ENCODE assay signal across 1 cellular context in the genomic region with DNA sequence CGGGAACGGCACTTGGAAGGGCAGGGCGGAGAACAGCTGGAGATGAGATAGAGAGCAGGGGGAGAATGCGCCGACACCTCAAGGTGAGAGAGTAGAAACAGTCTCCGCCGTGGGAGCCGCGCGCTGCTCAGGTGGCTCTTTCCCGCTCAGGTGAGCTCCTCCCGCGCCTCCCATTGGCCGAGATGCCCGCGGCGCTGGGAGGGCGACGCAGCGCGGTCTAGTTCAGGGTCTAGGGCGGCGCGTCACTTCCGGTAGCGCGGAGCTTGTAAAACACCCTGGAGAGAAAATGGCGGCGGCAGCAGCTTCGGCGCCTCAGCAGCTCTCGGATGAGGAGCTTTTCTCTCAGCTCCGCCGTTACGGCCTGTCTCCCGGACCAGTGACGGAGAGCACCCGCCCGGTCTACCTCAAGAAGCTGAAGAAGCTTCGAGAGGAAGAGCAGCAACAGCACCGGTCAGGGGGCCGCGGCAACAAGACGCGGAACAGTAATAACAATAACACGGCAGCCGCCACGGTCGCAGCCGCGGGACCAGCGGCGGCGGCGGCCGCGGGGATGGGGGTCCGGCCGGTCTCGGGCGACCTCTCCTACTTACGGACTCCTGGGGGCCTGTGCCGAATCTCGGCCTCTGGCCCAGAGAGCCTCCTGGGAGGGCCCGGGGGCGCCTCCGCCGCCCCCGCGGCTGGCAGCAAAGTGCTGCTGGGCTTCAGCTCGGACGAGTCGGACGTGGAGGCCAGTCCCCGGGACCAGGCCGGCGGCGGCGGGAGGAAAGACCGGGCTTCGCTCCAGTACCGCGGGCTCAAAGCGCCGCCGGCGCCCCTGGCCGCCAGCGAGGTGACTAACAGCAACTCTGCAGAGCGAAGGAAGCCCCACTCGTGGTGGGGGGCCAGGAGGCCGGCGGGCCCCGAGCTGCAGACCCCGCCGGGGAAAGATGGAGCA.
A peak's percentile ranks its signal among the peaks of the same experiment; 100 is the strongest.
TF ChIP-seq lines count a peak whose summit lies in the region.

A gene (plus strand): TSS at position 273 of the 934 bp plus-strand sequence. CDS start 14 bp downstream, at position 287.

TF ChIP-seq in HepG2, 621 proteins besides CTCF, POLR2A, EP300 and RAD21 (continued from another document and continues in another):
- TF ChIP-seq, protein P1, sequence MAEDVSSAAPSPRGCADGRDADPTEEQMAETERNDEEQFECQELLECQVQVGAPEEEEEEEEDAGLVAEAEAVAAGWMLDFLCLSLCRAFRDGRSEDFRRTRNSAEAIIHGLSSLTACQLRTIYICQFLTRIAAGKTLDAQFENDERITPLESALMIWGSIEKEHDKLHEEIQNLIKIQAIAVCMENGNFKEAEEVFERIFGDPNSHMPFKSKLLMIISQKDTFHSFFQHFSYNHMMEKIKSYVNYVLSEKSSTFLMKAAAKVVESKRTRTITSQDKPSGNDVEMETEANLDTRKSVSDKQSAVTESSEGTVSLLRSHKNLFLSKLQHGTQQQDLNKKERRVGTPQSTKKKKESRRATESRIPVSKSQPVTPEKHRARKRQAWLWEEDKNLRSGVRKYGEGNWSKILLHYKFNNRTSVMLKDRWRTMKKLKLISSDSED (CRISPR knock-in tag; IDR thresholded peaks at IDR 0.05), result peak; percentile 65; the same call in 1 of the 2 replicates
- TF ChIP-seq RFXAP (CRISPR knock-in tag; IDR thresholded peaks at IDR 0.05; ENCODE audit: borderline replicate concordance), result peak; percentile 98
- peak; percentile 25 for TF ChIP-seq STAG1 (CRISPR knock-in tag; IDR thresholded peaks at IDR 0.05)
- TF ChIP-seq, protein P2, sequence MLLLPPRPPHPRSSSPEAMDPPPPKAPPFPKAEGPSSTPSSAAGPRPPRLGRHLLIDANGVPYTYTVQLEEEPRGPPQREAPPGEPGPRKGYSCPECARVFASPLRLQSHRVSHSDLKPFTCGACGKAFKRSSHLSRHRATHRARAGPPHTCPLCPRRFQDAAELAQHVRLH (CRISPR knock-in tag; IDR thresholded peaks at IDR 0.05; ENCODE audit: borderline replicate concordance, low read depth), result peak; percentile 99; the same call in 1 of the 2 replicates
- no peak for TF ChIP-seq GTF2F1 (IDR thresholded peaks at IDR 0.05; ENCODE audit: low read length)
- TF ChIP-seq CBFB (CRISPR knock-in tag; IDR thresholded peaks at IDR 0.05), result peak; percentile 94
- TF ChIP-seq ZNF549 (CRISPR knock-in tag; IDR thresholded peaks at IDR 0.05), result no peak
- peak; percentile 81 for TF ChIP-seq AGO2 (optimal IDR thresholded peaks at IDR 0.05; ENCODE audit: low read depth, low read length)
- TF ChIP-seq EZH2 (conservative IDR thresholded peaks at IDR 0.05; ENCODE audit: low read depth, low read length), result no peak
- TF ChIP-seq, protein P3, sequence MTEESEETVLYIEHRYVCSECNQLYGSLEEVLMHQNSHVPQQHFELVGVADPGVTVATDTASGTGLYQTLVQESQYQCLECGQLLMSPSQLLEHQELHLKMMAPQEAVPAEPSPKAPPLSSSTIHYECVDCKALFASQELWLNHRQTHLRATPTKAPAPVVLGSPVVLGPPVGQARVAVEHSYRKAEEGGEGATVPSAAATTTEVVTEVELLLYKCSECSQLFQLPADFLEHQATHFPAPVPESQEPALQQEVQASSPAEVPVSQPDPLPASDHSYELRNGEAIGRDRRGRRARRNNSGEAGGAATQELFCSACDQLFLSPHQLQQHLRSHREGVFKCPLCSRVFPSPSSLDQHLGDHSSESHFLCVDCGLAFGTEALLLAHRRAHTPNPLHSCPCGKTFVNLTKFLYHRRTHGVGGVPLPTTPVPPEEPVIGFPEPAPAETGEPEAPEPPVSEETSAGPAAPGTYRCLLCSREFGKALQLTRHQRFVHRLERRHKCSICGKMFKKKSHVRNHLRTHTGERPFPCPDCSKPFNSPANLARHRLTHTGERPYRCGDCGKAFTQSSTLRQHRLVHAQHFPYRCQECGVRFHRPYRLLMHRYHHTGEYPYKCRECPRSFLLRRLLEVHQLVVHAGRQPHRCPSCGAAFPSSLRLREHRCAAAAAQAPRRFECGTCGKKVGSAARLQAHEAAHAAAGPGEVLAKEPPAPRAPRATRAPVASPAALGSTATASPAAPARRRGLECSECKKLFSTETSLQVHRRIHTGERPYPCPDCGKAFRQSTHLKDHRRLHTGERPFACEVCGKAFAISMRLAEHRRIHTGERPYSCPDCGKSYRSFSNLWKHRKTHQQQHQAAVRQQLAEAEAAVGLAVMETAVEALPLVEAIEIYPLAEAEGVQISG (CRISPR knock-in tag; IDR thresholded peaks at IDR 0.05), result peak; percentile 95
- TF ChIP-seq KLF6 (CRISPR knock-in tag; IDR thresholded peaks at IDR 0.05), result peak; percentile 98
- peak; percentile 98; the same call in 1 of the 2 replicates for TF ChIP-seq ZNF598 (CRISPR knock-in tag; IDR thresholded peaks at IDR 0.05; ENCODE audit: borderline replicate concordance)
- peak; percentile 98 for TF ChIP-seq ELF4 (CRISPR knock-in tag; IDR thresholded peaks at IDR 0.05; ENCODE audit: borderline replicate concordance)
- TF ChIP-seq MED8 (CRISPR knock-in tag; IDR thresholded peaks at IDR 0.05; ENCODE audit: insufficient replicate concordance), result no peak
- TF ChIP-seq, protein P4, sequence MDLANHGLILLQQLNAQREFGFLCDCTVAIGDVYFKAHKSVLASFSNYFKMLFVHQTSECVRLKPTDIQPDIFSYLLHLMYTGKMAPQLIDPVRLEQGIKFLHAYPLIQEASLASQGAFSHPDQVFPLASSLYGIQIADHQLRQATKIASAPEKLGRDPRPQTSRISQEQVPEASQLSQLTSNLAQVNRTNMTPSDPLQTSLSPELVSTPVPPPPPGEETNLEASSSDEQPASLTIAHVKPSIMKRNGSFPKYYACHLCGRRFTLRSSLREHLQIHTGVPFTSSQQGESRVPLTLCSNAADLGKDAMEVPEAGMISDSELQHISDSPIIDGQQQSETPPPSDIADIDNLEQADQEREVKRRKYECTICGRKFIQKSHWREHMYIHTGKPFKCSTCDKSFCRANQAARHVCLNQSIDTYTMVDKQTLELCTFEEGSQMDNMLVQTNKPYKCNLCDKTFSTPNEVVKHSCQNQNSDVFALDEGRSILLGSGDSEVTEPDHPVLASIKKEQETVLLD (CRISPR knock-in tag; IDR thresholded peaks at IDR 0.05; ENCODE audit: low read depth), result peak; percentile 92
- TF ChIP-seq NFRKB (IDR thresholded peaks at IDR 0.05), result no peak
- peak; percentile 99 for TF ChIP-seq ZNF83 (CRISPR knock-in tag; IDR thresholded peaks at IDR 0.05; ENCODE audit: borderline replicate concordance)
- no peak for TF ChIP-seq RFX1 (IDR thresholded peaks at IDR 0.05)
- TF ChIP-seq ZNF10 (CRISPR knock-in tag; IDR thresholded peaks at IDR 0.05; ENCODE audit: borderline replicate concordance, low read depth), result no peak
- peak; percentile 98; the same call in 1 of the 2 replicates for TF ChIP-seq ISX (CRISPR knock-in tag; conservative IDR thresholded peaks at IDR 0.05)
- peak; percentile 92; the same call in 1 of the 2 replicates for TF ChIP-seq KLF9 (CRISPR knock-in tag; IDR thresholded peaks at IDR 0.05; ENCODE audit: low read depth)
- peak; percentile 99 for TF ChIP-seq ZNF557 (CRISPR knock-in tag; IDR thresholded peaks at IDR 0.05)
- TF ChIP-seq SP140L (CRISPR knock-in tag; IDR thresholded peaks at IDR 0.05; ENCODE audit: borderline replicate concordance), result peak; percentile 98; the same call in 1 of the 2 replicates
- TF ChIP-seq, protein P5, sequence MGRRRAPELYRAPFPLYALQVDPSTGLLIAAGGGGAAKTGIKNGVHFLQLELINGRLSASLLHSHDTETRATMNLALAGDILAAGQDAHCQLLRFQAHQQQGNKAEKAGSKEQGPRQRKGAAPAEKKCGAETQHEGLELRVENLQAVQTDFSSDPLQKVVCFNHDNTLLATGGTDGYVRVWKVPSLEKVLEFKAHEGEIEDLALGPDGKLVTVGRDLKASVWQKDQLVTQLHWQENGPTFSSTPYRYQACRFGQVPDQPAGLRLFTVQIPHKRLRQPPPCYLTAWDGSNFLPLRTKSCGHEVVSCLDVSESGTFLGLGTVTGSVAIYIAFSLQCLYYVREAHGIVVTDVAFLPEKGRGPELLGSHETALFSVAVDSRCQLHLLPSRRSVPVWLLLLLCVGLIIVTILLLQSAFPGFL (CRISPR knock-in tag; IDR thresholded peaks at IDR 0.05), result peak; percentile 98
- TF ChIP-seq, protein P6, sequence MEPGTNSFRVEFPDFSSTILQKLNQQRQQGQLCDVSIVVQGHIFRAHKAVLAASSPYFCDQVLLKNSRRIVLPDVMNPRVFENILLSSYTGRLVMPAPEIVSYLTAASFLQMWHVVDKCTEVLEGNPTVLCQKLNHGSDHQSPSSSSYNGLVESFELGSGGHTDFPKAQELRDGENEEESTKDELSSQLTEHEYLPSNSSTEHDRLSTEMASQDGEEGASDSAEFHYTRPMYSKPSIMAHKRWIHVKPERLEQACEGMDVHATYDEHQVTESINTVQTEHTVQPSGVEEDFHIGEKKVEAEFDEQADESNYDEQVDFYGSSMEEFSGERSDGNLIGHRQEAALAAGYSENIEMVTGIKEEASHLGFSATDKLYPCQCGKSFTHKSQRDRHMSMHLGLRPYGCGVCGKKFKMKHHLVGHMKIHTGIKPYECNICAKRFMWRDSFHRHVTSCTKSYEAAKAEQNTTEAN (CRISPR knock-in tag; conservative IDR thresholded peaks at IDR 0.05), result peak; percentile 98
- TF ChIP-seq JDP2 (CRISPR knock-in tag; IDR thresholded peaks at IDR 0.05; ENCODE audit: borderline replicate concordance), result peak; percentile 83; the same call in 1 of the 2 replicates
- TF ChIP-seq NR3C1 (CRISPR knock-in tag; IDR thresholded peaks at IDR 0.05), result no peak
- TF ChIP-seq, protein P7, sequence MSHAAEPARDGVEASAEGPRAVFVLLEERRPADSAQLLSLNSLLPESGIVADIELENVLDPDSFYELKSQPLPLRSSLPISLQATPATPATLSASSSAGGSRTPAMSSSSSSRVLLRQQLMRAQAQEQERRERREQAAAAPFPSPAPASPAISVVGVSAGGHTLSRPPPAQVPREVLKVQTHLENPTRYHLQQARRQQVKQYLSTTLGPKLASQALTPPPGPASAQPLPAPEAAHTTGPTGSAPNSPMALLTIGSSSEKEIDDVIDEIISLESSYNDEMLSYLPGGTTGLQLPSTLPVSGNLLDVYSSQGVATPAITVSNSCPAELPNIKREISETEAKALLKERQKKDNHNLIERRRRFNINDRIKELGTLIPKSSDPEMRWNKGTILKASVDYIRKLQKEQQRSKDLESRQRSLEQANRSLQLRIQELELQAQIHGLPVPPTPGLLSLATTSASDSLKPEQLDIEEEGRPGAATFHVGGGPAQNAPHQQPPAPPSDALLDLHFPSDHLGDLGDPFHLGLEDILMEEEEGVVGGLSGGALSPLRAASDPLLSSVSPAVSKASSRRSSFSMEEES (CRISPR knock-in tag; IDR thresholded peaks at IDR 0.05), result peak; percentile 97
- TF ChIP-seq HNRNPK (IDR thresholded peaks at IDR 0.05; ENCODE audit: low read depth, low read length, poor library complexity, severe bottlenecking), result peak; percentile 70
- TF ChIP-seq SMYD3 (CRISPR knock-in tag; IDR thresholded peaks at IDR 0.05), result peak; percentile 98
- peak; percentile 84; the same call in 1 of the 2 replicates for TF ChIP-seq ZFP1 (CRISPR knock-in tag; IDR thresholded peaks at IDR 0.05)
- TF ChIP-seq ZBTB20 (CRISPR knock-in tag; IDR thresholded peaks at IDR 0.05; ENCODE audit: borderline replicate concordance, low read depth), result peak; percentile 98
- TF ChIP-seq NR1H2 (CRISPR knock-in tag; IDR thresholded peaks at IDR 0.05; ENCODE audit: borderline replicate concordance, low read depth), result peak; percentile 99
- peak; percentile 100 for TF ChIP-seq HES4 (CRISPR knock-in tag; IDR thresholded peaks at IDR 0.05; ENCODE audit: borderline replicate concordance)
- TF ChIP-seq HIVEP1 (CRISPR knock-in tag; IDR thresholded peaks at IDR 0.05), result peak; percentile 93
- TF ChIP-seq ZNF790 (CRISPR knock-in tag; IDR thresholded peaks at IDR 0.05; ENCODE audit: borderline replicate concordance), result peak; percentile 100
- TF ChIP-seq, protein P8, sequence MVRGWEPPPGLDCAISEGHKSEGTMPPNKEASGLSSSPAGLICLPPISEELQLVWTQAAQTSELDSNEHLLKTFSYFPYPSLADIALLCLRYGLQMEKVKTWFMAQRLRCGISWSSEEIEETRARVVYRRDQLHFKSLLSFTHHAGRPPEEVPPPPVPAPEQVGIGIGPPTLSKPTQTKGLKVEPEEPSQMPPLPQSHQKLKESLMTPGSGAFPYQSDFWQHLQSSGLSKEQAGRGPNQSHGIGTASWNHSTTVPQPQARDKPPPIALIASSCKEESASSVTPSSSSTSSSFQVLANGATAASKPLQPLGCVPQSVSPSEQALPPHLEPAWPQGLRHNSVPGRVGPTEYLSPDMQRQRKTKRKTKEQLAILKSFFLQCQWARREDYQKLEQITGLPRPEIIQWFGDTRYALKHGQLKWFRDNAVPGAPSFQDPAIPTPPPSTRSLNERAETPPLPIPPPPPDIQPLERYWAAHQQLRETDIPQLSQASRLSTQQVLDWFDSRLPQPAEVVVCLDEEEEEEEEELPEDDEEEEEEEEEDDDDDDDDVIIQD (CRISPR knock-in tag; IDR thresholded peaks at IDR 0.05; ENCODE audit: low read depth), result 0 out of 2 replicates have a peak, but pooled peaks have one; percentile 68
- TF ChIP-seq, protein P9, sequence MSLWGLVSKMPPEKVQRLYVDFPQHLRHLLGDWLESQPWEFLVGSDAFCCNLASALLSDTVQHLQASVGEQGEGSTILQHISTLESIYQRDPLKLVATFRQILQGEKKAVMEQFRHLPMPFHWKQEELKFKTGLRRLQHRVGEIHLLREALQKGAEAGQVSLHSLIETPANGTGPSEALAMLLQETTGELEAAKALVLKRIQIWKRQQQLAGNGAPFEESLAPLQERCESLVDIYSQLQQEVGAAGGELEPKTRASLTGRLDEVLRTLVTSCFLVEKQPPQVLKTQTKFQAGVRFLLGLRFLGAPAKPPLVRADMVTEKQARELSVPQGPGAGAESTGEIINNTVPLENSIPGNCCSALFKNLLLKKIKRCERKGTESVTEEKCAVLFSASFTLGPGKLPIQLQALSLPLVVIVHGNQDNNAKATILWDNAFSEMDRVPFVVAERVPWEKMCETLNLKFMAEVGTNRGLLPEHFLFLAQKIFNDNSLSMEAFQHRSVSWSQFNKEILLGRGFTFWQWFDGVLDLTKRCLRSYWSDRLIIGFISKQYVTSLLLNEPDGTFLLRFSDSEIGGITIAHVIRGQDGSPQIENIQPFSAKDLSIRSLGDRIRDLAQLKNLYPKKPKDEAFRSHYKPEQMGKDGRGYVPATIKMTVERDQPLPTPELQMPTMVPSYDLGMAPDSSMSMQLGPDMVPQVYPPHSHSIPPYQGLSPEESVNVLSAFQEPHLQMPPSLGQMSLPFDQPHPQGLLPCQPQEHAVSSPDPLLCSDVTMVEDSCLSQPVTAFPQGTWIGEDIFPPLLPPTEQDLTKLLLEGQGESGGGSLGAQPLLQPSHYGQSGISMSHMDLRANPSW (CRISPR knock-in tag; IDR thresholded peaks at IDR 0.05; ENCODE audit: borderline replicate concordance), result peak; percentile 89; the same call in 1 of the 2 replicates
- peak; percentile 89 for TF ChIP-seq ZNF589 (CRISPR knock-in tag; conservative IDR thresholded peaks at IDR 0.05)
- TF ChIP-seq ZNF253 (CRISPR knock-in tag; IDR thresholded peaks at IDR 0.05; ENCODE audit: borderline replicate concordance), result peak; percentile 98
- no peak for TF ChIP-seq RBM22 (optimal IDR thresholded peaks at IDR 0.05; ENCODE audit: low read length)
- no peak for TF ChIP-seq ZNF326 (CRISPR knock-in tag; IDR thresholded peaks at IDR 0.05; ENCODE audit: borderline replicate concordance)
- TF ChIP-seq, protein P10, sequence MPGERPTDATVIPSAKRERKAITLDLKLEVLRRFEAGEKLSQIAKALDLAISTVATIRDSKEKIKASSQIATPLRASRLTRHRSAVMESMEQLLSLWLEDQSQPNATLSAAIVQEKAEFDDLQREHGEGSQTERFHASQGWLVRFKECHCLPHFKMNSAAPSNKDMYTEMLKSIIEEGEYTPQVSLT (CRISPR knock-in tag; IDR thresholded peaks at IDR 0.05; ENCODE audit: borderline replicate concordance, low read depth), result peak; percentile 97; the same call in 1 of the 2 replicates
- peak; percentile 95 for TF ChIP-seq CBX5 (CRISPR knock-in tag; IDR thresholded peaks at IDR 0.05; ENCODE audit: borderline replicate concordance)
